29 cellular contexts compared by ENCODE assay signal in genomic region chr5:130545291-130545690, GRCh38.
DNase-seq lines count a peak whose midpoint lies in the region; ATAC-seq and TF ChIP-seq lines count a peak whose summit lies in the region.
"Had no signal": no experiment of that assay in that cellular context is flagged by ENCODE, and none has a peak within 500 bp of the region (broad histone marks: within the 10 kb centered on the region; RNA-seq: fewer than 3 reads in every experiment).

No MANE protein-coding gene starts in this region.

- peak; percentile 19 for ATAC-seq in foreskin keratinocyte
- no peak for ATAC-seq in heart left ventricle
- ATAC-seq: gastroesophageal sphincter; stimulated activated memory B cell treated with anti-CD40 and anti-IgM and Interleukin-4, amounts not matched to agents 10 μg/mL and 1 μg/mL and 100 μg/mL, for 72 hours; upper lobe of right lung had no signal

- in situ Hi-C loops in brain microvascular endothelial cell (cut with HindIII; ENCODE audit: low pct_ligation_motif_present, low sequenced_read_pairs) = no loop called here

- WGBS in heart left ventricle, 4 donors = 56 to 65% (median 60%) methylated on average over 1 of the region's 1 CpG

- TF ChIP-seq POLR2A in heart left ventricle (IDR thresholded peaks at IDR 0.05) = no peak

- H3K27me3 ChIP-seq in foreskin keratinocyte = no peaks in the 10 kb centered on the region
- H3K27me3 ChIP-seq in heart left ventricle = no peaks in the 10 kb centered on the region
- H3K27me3 ChIP-seq in brain microvascular endothelial cell (replicated peaks) = no peaks in the 10 kb centered on the region
- H3K27me3 ChIP-seq: gastroesophageal sphincter, upper lobe of right lung had no signal

- intact Hi-C loops in heart left ventricle (cut with DNase I) = no loop called here

- H3K27ac ChIP-seq in VCaP (peak overlapping the region; percentile 21; the same call in 1 of the 2 replicates), foreskin keratinocyte (peak overlapping the region; percentile 25), heart left ventricle (no peak overlapping the region), brain microvascular endothelial cell (no peak overlapping the region)
- H3K27ac ChIP-seq: gastroesophageal sphincter, left ventricle myocardium inferior, parathyroid adenoma, skin epidermis, upper lobe of right lung had no signal

- H3K4me3 ChIP-seq in heart left ventricle (no peak overlapping the region), brain microvascular endothelial cell (ENCODE audit: low read depth, low read length) (no peak overlapping the region)
- H3K4me3 ChIP-seq: gastroesophageal sphincter, left ventricle myocardium inferior, skin epidermis, upper lobe of right lung had no signal

- peak; percentile 45; the same call in 1 of the 2 replicates for TF ChIP-seq CTCF in VCaP (conservative IDR thresholded peaks at IDR 0.05)
- TF ChIP-seq CTCF in foreskin keratinocyte (conservative IDR thresholded peaks at IDR 0.05) = peak; percentile 52
- no peak for TF ChIP-seq CTCF in heart left ventricle (IDR thresholded peaks at IDR 0.05)
- TF ChIP-seq CTCF in brain microvascular endothelial cell (IDR thresholded peaks at IDR 0.05; ENCODE audit: low read depth, low read length, missing control alignments) = no peak

- H3K36me3 ChIP-seq in heart left ventricle = no peaks in the 10 kb centered on the region
- H3K36me3 ChIP-seq in brain microvascular endothelial cell (replicated peaks) = no peaks in the 10 kb centered on the region
- H3K36me3 ChIP-seq: gastroesophageal sphincter, left ventricle myocardium inferior, upper lobe of right lung had no signal

- DNase-seq in DMS53 (lab: John Stamatoyannopoulos, UW) = peak; percentile 87
- DNase-seq in LoVo (ENCODE audit: low spot score) = peak; percentile 18
- peak in 1 of 2 donors; percentile 60 for DNase-seq in foreskin keratinocyte
- DNase-seq in heart left ventricle = no peak
- DNase-seq in stimulated activated naive CD4-positive, alpha-beta T cell treated with Interleukin-2 at 50 U/mL for 16 hours (lab: John Stamatoyannopoulos, UW) = no peak
- DNase-seq in brain microvascular endothelial cell = no peak
- DNase-seq: activated CD4-positive, alpha-beta memory T cell treated with anti-CD3 and anti-CD28 coated beads for 36 hours; activated CD4-positive, alpha-beta T cell treated with anti-CD3 and anti-CD28 coated beads for 1 hour; activated CD8-positive, alpha-beta memory T cell treated with anti-CD3 and anti-CD28 coated beads, Interleukin-2, amount 50 U/mL, for 4 hours; activated naive CD4-positive, alpha-beta T cell; C1 segment of cervical spinal cord; COR-L47; DMS79 treated with DMSO at 0.1 percent for 48 hours; GF-D8; HCEC 1CT; immature natural killer cell; IMR-90; left ventricle myocardium inferior; NCI-H1048; NCI-H187; NCI-H2171; RPMI8226; T-helper 2 cell; upper lobe of right lung had no signal

- H3K4me1 ChIP-seq in foreskin keratinocyte (peaks cover 28% of the 10 kb centered on the region), heart left ventricle (peaks cover 0 to 7% (median 0%) of the 10 kb centered on the region in 12 donors)
- H3K4me1 ChIP-seq: gastroesophageal sphincter, left ventricle myocardium inferior, parathyroid adenoma, upper lobe of right lung had no signal

- H3K9me3 ChIP-seq in heart left ventricle = peaks cover 0 to 38% (median 17%) of the 10 kb centered on the region in 12 donors
- H3K9me3 ChIP-seq: upper lobe of right lung had no signal

Comparison
In these comparisons a context has a peak if more than half of its experiments do, and no peak if none do; other contexts are left out.
1. DNase-seq: peak in DMS53 (single experiment) and LoVo (single experiment); none in heart left ventricle (0 of 5), stimulated activated naive CD4-positive, alpha-beta T cell treated with Interleukin-2 at 50 U/mL for 16 hours (single experiment) and brain microvascular endothelial cell (single experiment).
2. H3K27ac ChIP-seq: peak in VCaP (single experiment) and foreskin keratinocyte (single experiment); none in heart left ventricle (0 of 12) and brain microvascular endothelial cell (single experiment).
3. CTCF ChIP-seq: peak in VCaP (single experiment) and foreskin keratinocyte (single experiment); none in heart left ventricle (0 of 12) and brain microvascular endothelial cell (single experiment).